Comparison of ENCODE assay signal across 21 cellular contexts in the genomic region with DNA sequence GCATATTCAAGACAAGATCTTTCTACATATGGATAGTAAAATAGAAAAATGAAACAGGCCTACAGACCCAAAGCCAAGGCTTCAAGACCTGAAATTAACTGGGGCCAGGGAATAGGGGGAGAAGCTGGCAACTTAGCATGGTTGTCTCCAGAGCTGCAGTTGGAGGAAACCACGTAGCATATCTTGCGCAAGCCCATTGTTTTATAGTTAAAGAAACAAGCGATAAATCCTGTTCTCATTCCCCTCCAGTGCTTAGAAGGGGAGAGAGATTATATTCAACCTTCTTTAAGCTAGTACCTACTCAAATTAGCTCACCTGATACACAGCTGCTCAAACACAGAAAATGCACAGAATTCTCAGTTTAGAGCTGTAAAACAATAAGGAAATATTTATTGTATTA.
"Had no signal": no experiment of that assay in that cellular context is flagged by ENCODE, and none has a peak within 500 bp of the region (broad histone marks: within the 10 kb centered on the region; RNA-seq: fewer than 3 reads in every experiment).

No MANE protein-coding gene starts in this region.

- H3K9me3 Mint-ChIP-seq: activated B cell treated with CpG ODN at 0.5 μM for 24 hours had no signal

- H3K36me3 Mint-ChIP-seq: activated naive CD4-positive, alpha-beta T cell treated with anti-CD3 and anti-CD28 coated beads, Interleukin-2, amount 10 ng/mL, durations not matched to agents 7 days and 5 days; activated naive CD8-positive, alpha-beta T cell treated with anti-CD3 and anti-CD28 coated beads for 36 hours had no signal

- H3K27me3 Mint-ChIP-seq: activated B cell treated with CpG ODN at 0.5 μM for 24 hours; activated CD4-positive, alpha-beta memory T cell treated with anti-CD3 and anti-CD28 coated beads, Interleukin-2, amount 10 ng/mL, durations not matched to agents 7 days and 5 days; activated naive CD4-positive, alpha-beta T cell treated with anti-CD3 and anti-CD28 coated beads, Interleukin-2, amount 10 ng/mL, durations not matched to agents 7 days and 5 days; activated naive CD8-positive, alpha-beta T cell treated with anti-CD3 and anti-CD28 coated beads for 36 hours; activated T-helper 17 cell treated with anti-CD3 and anti-CD28 coated beads, Interleukin-2, amount 50 U/mL, for 72 hours had no signal

- H3K27ac Mint-ChIP-seq: activated B cell treated with CpG ODN at 0.5 μM for 24 hours; activated CD4-positive, alpha-beta memory T cell treated with anti-CD3 and anti-CD28 coated beads, Interleukin-2, amount 10 ng/mL, durations not matched to agents 7 days and 5 days; activated naive CD4-positive, alpha-beta T cell treated with anti-CD3 and anti-CD28 coated beads, Interleukin-2, amount 10 ng/mL, durations not matched to agents 7 days and 5 days; activated naive CD8-positive, alpha-beta T cell treated with anti-CD3 and anti-CD28 coated beads for 36 hours; activated T-helper 17 cell treated with anti-CD3 and anti-CD28 coated beads, Interleukin-2, amount 50 U/mL, for 72 hours; T-helper 1 cell treated with Interleukin-12 subunit alpha and Interleukin-12 subunit beta and Interleukin-4 antibody, amounts not matched to agents 30 μg/mL and 1 μg/mL, for 36 hours had no signal

- ATAC-seq: activated T-helper 17 cell treated with anti-CD3 and anti-CD28 coated beads, Interleukin-2, amount 50 U/mL, for 72 hours; PC-3; SK-N-SH treated with all-trans-retinoic acid at 6 μM for 48 hours had no signal

- DNase-seq: activated B cell treated with CpG ODN at 0.5 μM for 24 hours; activated CD4-positive, alpha-beta memory T cell treated with anti-CD3 and anti-CD28 coated beads, Interleukin-2, amount 10 ng/mL, durations not matched to agents 7 days and 5 days; activated CD4-positive, alpha-beta T cell treated with anti-CD3 and anti-CD28 coated beads, Interleukin-2, amount 50 U/mL, for 1 hour; activated gamma-delta T cell; activated naive CD4-positive, alpha-beta T cell treated with anti-CD3 and anti-CD28 coated beads, Interleukin-2, amount 10 ng/mL, durations not matched to agents 7 days and 5 days; activated naive CD8-positive, alpha-beta T cell treated with anti-CD3 and anti-CD28 coated beads for 36 hours; activated T-cell treated with anti-CD3 and anti-CD28 coated beads for 4 hours; activated T-cell treated with anti-CD3 and anti-CD28 coated beads, Interleukin-2, amount 50 U/mL, for 48 hours; brain microvascular endothelial cell; KBM-7; NCI-H1048; NCI-H146; NCI-H187 treated with DMSO at 0.1 percent for 48 hours; NCI-H2081 treated with DMSO at 0.1 percent for 48 hours; NCI-H446; NCI-H524; PC-3; SHP77 had no signal

- H3K4me1 Mint-ChIP-seq: activated B cell treated with CpG ODN at 0.5 μM for 24 hours; activated CD4-positive, alpha-beta memory T cell treated with anti-CD3 and anti-CD28 coated beads, Interleukin-2, amount 10 ng/mL, durations not matched to agents 7 days and 5 days; activated naive CD4-positive, alpha-beta T cell treated with anti-CD3 and anti-CD28 coated beads, Interleukin-2, amount 10 ng/mL, durations not matched to agents 7 days and 5 days; activated naive CD8-positive, alpha-beta T cell treated with anti-CD3 and anti-CD28 coated beads for 36 hours; activated T-helper 17 cell treated with anti-CD3 and anti-CD28 coated beads, Interleukin-2, amount 50 U/mL, for 72 hours had no signal

- H3K4me3 Mint-ChIP-seq: activated B cell treated with CpG ODN at 0.5 μM for 24 hours; activated CD4-positive, alpha-beta memory T cell treated with anti-CD3 and anti-CD28 coated beads, Interleukin-2, amount 10 ng/mL, durations not matched to agents 7 days and 5 days; activated naive CD4-positive, alpha-beta T cell treated with anti-CD3 and anti-CD28 coated beads, Interleukin-2, amount 10 ng/mL, durations not matched to agents 7 days and 5 days; activated naive CD8-positive, alpha-beta T cell treated with anti-CD3 and anti-CD28 coated beads for 36 hours; activated T-helper 17 cell treated with anti-CD3 and anti-CD28 coated beads, Interleukin-2, amount 50 U/mL, for 72 hours; T-helper 1 cell treated with Interleukin-12 subunit alpha and Interleukin-12 subunit beta and Interleukin-4 antibody, amounts not matched to agents 30 μg/mL and 1 μg/mL, for 36 hours had no signal
